In genomic region chr18:62898359-62898758, GRCh38 we compare ENCODE assay signal across 9 cellular contexts.
DNase-seq lines count a peak whose midpoint lies in the region; ATAC-seq and TF ChIP-seq lines count a peak whose summit lies in the region.
"Had no signal": no experiment of that assay in that cellular context is flagged by ENCODE, and none has a peak within 500 bp of the region (broad histone marks: within the 10 kb centered on the region; RNA-seq: fewer than 3 reads in every experiment).

No MANE protein-coding gene starts in this region.

- 90 to 95% methylated on average over 2 of the region's 2 CpGs for WGBS in testis, 2 donors

- H3K4me1 ChIP-seq in testis (no peaks in the 10 kb centered on the region), gastrocnemius medialis (no peaks in the 10 kb centered on the region), right atrium auricular region (no peaks in the 10 kb centered on the region)

- TF ChIP-seq CTCF in dorsolateral prefrontal cortex (IDR thresholded peaks at IDR 0.05 in 54 of 56, conservative IDR thresholded peaks at IDR 0.05 in 2 of 56; ENCODE audit: low read depth in 1 of 56, partially characterized antibody in 56 of 56), result no peak
- TF ChIP-seq CTCF in testis (IDR thresholded peaks at IDR 0.05), result no peak
- TF ChIP-seq CTCF in gastrocnemius medialis (IDR thresholded peaks at IDR 0.05 in 4 of 5, conservative IDR thresholded peaks at IDR 0.05 in 1 of 5), result no peak
- no peak for TF ChIP-seq CTCF in right atrium auricular region (IDR thresholded peaks at IDR 0.05)

- H3K9me3 ChIP-seq in testis (no peaks in the 10 kb centered on the region), gastrocnemius medialis (no peaks in the 10 kb centered on the region), right atrium auricular region (no peaks in the 10 kb centered on the region)

- in situ Hi-C loops in gastrocnemius medialis (cut with MboI; ENCODE audit: low sequenced_read_pairs in 4 of 4), result no loop called here

- H3K27me3 ChIP-seq in dorsolateral prefrontal cortex, result no peaks in the 10 kb centered on the region
- H3K27me3 ChIP-seq in testis, result no peaks in the 10 kb centered on the region
- no peaks in the 10 kb centered on the region for H3K27me3 ChIP-seq in gastrocnemius medialis
- H3K27me3 ChIP-seq in right atrium auricular region, result no peaks in the 10 kb centered on the region

- H3K36me3 ChIP-seq in testis (ENCODE audit: low read depth, missing control alignments) (no peaks in the 10 kb centered on the region), gastrocnemius medialis (peaks cover 0 to 12% of the 10 kb centered on the region in 2 donors), right atrium auricular region (no peaks in the 10 kb centered on the region)

- H3K4me3 ChIP-seq in dorsolateral prefrontal cortex (no peak overlapping the region), testis (no peak overlapping the region), gastrocnemius medialis (no peak overlapping the region), right atrium auricular region (no peak overlapping the region)

- ATAC-seq in GM18858 (IDR thresholded peaks at IDR 0.05; ENCODE audit: unreplicated experiment), result peak; percentile 70
- peak; percentile 89 for ATAC-seq in GM21390 (IDR thresholded peaks at IDR 0.05; ENCODE audit: unreplicated experiment)
- ATAC-seq in HG03095 (IDR thresholded peaks at IDR 0.05; ENCODE audit: unreplicated experiment), result peak; percentile 99
- ATAC-seq in gastrocnemius medialis, result no peak

- DNase-seq in dorsolateral prefrontal cortex (no peak), testis (no peak), gastrocnemius medialis (no peak), right atrium auricular region (ENCODE audit: low spot score) (no peak), iPS-NIHi11 (ENCODE audit: low spot score) (no peak)
- DNase-seq: effector CD8-positive, alpha-beta T cell had no signal

- TF ChIP-seq POLR2A in testis (IDR thresholded peaks at IDR 0.05) (no peak), gastrocnemius medialis (IDR thresholded peaks at IDR 0.05) (no peak)

- H3K27ac ChIP-seq in dorsolateral prefrontal cortex, result peak overlapping the region in 35 of 59 donors; percentile 3 to 97 (median 38)
- H3K27ac ChIP-seq in testis, result no peak overlapping the region
- H3K27ac ChIP-seq in gastrocnemius medialis, result no peak overlapping the region
- no peak overlapping the region for H3K27ac ChIP-seq in right atrium auricular region

- intact Hi-C loops in dorsolateral prefrontal cortex (cut with DNase I) (loop anchor here in 1 of 2 donors (5.0 to 10.0 kb wide), 3 partner anchors 64 to 314 kb away; partner anchors contain the start of gene PHLPP1), testis (cut with DNase I; ENCODE audit: low total_unique reads) (no loop called here), gastrocnemius medialis (cut with DNase I; ENCODE audit: low total_unique reads) (no loop called here)

Comparison
In these comparisons a context has a peak if more than half of its experiments do, and no peak if none do; other contexts are left out.
1. ATAC-seq: peak in GM18858 (single experiment), GM21390 (single experiment) and HG03095 (single experiment); none in gastrocnemius medialis (0 of 2).
2. H3K27ac ChIP-seq: peak in dorsolateral prefrontal cortex (35 of 59); none in testis (0 of 2), gastrocnemius medialis (0 of 4) and right atrium auricular region (0 of 2).